Comparison of ENCODE assay signal across 20 cellular contexts in the genomic region with DNA sequence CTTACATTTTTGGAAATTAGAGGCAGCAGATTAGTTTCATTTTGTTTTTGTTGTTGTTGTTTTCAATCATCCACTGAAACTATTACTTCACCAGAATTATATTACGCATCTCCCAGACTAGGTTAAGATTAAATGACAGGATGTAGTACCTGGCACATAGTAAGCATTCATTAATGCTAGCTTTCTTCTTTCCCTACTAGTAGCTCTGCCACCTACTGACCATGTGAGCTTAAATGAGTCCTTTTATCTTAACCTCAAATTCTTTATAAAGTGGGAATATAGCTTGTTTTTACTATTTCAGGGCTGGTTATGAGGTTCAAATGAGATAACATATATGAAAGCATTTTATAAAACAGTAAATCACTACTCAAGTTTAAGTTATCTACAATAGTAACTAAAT. TPM values are rescaled to one million over a fixed set of nuclear protein-coding genes. Genes with fewer than 3 reads are reported as not detected.
DNase-seq lines count a peak whose midpoint lies in the region; ATAC-seq and TF ChIP-seq lines count a peak whose summit lies in the region.
"Had no signal": no experiment of that assay in that cellular context is flagged by ENCODE, and none has a peak within 500 bp of the region (broad histone marks: within the 10 kb centered on the region; RNA-seq: fewer than 3 reads in every experiment).

No MANE protein-coding gene starts in this region.

- H3K27ac ChIP-seq in GM23338 (ENCODE audit: low read depth), result no peak overlapping the region
- H3K27ac ChIP-seq in Panc1 (ENCODE audit: low read length), result no peak overlapping the region
- H3K27ac ChIP-seq: epithelial cell of prostate, SJSA1, thyroid gland had no signal

- H3K36me3 Mint-ChIP-seq in GM23338 (ENCODE audit: low read depth), result no peaks in the 10 kb centered on the region

- peak in 1 of 2 experiments; percentile 16; a peak in 2 of 4 replicates for TF ChIP-seq CTCF in GM23338 (conservative IDR thresholded peaks at IDR 0.05; ENCODE audit: low read depth in 2 of 2)
- peak; percentile 16; the same call in 1 of the 2 replicates for TF ChIP-seq CTCF in Panc1 (IDR thresholded peaks at IDR 0.05)
- peak; percentile 20 for TF ChIP-seq CTCF in fibroblast of mammary gland (conservative IDR thresholded peaks at IDR 0.05; ENCODE audit: control insufficient read depth, insufficient read depth, low read depth, low read length)
- TF ChIP-seq CTCF in GM20000 (IDR thresholded peaks at IDR 0.05; ENCODE audit: extremely low read depth, missing control alignments), result no peak

- peak; percentile 8 for DNase-seq in GM23338 (ENCODE audit: low spot score)
- DNase-seq in Panc1 (ENCODE audit: low read depth, low spot score), result no peak
- no peak for DNase-seq in fibroblast of mammary gland (ENCODE audit: low read depth)
- no peak for DNase-seq in activated naive CD4-positive, alpha-beta T cell (lab: John Stamatoyannopoulos, UW)
- DNase-seq in GM20000 (ENCODE audit: low spot score), result no peak
- DNase-seq in superior temporal gyrus (ENCODE audit: extremely low spot score), result no peak
- DNase-seq in NCI-H146 treated with DMSO at 0.1 percent for 48 hours (lab: John Stamatoyannopoulos, UW; ENCODE audit: unreplicated experiment), result no peak
- DNase-seq: activated CD4-positive, alpha-beta T cell treated with anti-CD3 and anti-CD28 coated beads, Interleukin-2, amount 10 ng/mL, durations not matched to agents 24 days and 14 days; anterior cingulate cortex; H9; head of caudate nucleus; mammary epithelial cell; naive thymus-derived CD8-positive, alpha-beta T cell; NCI-H1105; NCI-H2171 treated with DMSO at 0.1 percent for 48 hours; NK-92 treated with Interleukin-12 subunit alpha and Interleukin-12 subunit beta, amount 100 ng/mL, for 24 hours; thyroid gland had no signal

- no peak for ATAC-seq in GM23338
- ATAC-seq in Panc1, result no peak
- ATAC-seq: naive thymus-derived CD8-positive, alpha-beta T cell; stimulated activated effector memory CD8-positive, alpha-beta T cell treated with anti-CD3 and anti-CD28 coated beads, Interleukin-12 subunit alpha, Interleukin-12 subunit beta, amount 100 ng/mL, for 72 hours had no signal

- H3K27me3 ChIP-seq in GM23338 (ENCODE audit: insufficient read depth), result no peaks in the 10 kb centered on the region
- H3K27me3 ChIP-seq in Panc1 (ENCODE audit: control insufficient read depth, insufficient read depth, low read length), result no peaks in the 10 kb centered on the region
- H3K27me3 ChIP-seq: SJSA1, thyroid gland had no signal

- no peak overlapping the region for H2AFZ ChIP-seq in GM23338

- CTCF ChIA-PET in Panc1 (lab: Charles Lee), result no interaction called here

- intact Hi-C loops in Panc1 (cut with micrococcal nuclease; ENCODE audit: unreplicated experiment), result no loop called here

- H3K36me3 ChIP-seq in GM23338 (ENCODE audit: insufficient read depth), result no peaks in the 10 kb centered on the region
- H3K36me3 ChIP-seq in Panc1 (ENCODE audit: control insufficient read depth, insufficient read depth, low read length), result peaks cover 6% of the 10 kb centered on the region; the same call in 1 of the 2 replicates
- H3K36me3 ChIP-seq: SJSA1 had no signal

- no peaks in the 10 kb centered on the region for H3K4me1 Mint-ChIP-seq in GM23338
- H3K4me1 Mint-ChIP-seq: activated CD4-positive, alpha-beta T cell treated with anti-CD3 and anti-CD28 coated beads, Interleukin-2, amount 10 ng/mL, durations not matched to agents 24 days and 14 days; H9; stimulated activated effector memory CD8-positive, alpha-beta T cell treated with anti-CD3 and anti-CD28 coated beads, Interleukin-12 subunit alpha, Interleukin-12 subunit beta, amount 100 ng/mL, for 72 hours had no signal

- H3F3A ChIP-seq in GM23338 (replicated peaks; ENCODE audit: low read depth), result no peaks in the 10 kb centered on the region

- POLR2A ChIA-PET in Panc1 (lab: Charles Lee), result interaction anchor here (0.6 kb wide), 1 partner anchor 23 kb away, joined by 3 read pairs; no protein-coding TSS in a partner anchor

- no peak overlapping the region for H3K4me2 ChIP-seq in GM23338

- H3K9me3 Mint-ChIP-seq in GM23338, result no peaks in the 10 kb centered on the region
- H3K9me3 Mint-ChIP-seq: activated CD4-positive, alpha-beta T cell treated with anti-CD3 and anti-CD28 coated beads, Interleukin-2, amount 10 ng/mL, durations not matched to agents 24 days and 14 days; H9; naive thymus-derived CD8-positive, alpha-beta T cell; stimulated activated effector memory CD8-positive, alpha-beta T cell treated with anti-CD3 and anti-CD28 coated beads, Interleukin-12 subunit alpha, Interleukin-12 subunit beta, amount 100 ng/mL, for 72 hours had no signal

- H3K27me3 Mint-ChIP-seq in GM23338 (ENCODE audit: insufficient read depth, low read depth, poor library complexity), result no peaks in the 10 kb centered on the region
- H3K27me3 Mint-ChIP-seq: activated CD4-positive, alpha-beta T cell treated with anti-CD3 and anti-CD28 coated beads, Interleukin-2, amount 10 ng/mL, durations not matched to agents 24 days and 14 days; naive thymus-derived CD8-positive, alpha-beta T cell had no signal

- H3K4me3 Mint-ChIP-seq in GM23338, result no peak overlapping the region
- H3K4me3 Mint-ChIP-seq: activated CD4-positive, alpha-beta T cell treated with anti-CD3 and anti-CD28 coated beads, Interleukin-2, amount 10 ng/mL, durations not matched to agents 24 days and 14 days; H9; naive thymus-derived CD8-positive, alpha-beta T cell; stimulated activated effector memory CD8-positive, alpha-beta T cell treated with anti-CD3 and anti-CD28 coated beads, Interleukin-12 subunit alpha, Interleukin-12 subunit beta, amount 100 ng/mL, for 72 hours had no signal

- H3K4me1 ChIP-seq in GM23338 (ENCODE audit: insufficient read depth), result no peaks in the 10 kb centered on the region
- H3K4me1 ChIP-seq in Panc1 (ENCODE audit: control insufficient read depth, insufficient read depth, low read length), result no peaks in the 10 kb centered on the region
- H3K4me1 ChIP-seq: SJSA1, thyroid gland had no signal

- H3K79me2 ChIP-seq in GM23338 (replicated peaks; ENCODE audit: insufficient read depth), result no peaks in the 10 kb centered on the region

- H3K4me3 ChIP-seq in GM23338 (no peak overlapping the region), Panc1 (ENCODE audit: low read depth in 2 of 2, low read length in 2 of 2) (no peak overlapping the region), fibroblast of mammary gland (ENCODE audit: control insufficient read depth, low read depth, low read length) (no peak overlapping the region)
- H3K4me3 ChIP-seq: SJSA1, thyroid gland had no signal

- no peaks in the 10 kb centered on the region for H3K9me3 ChIP-seq in Panc1 (ENCODE audit: control insufficient read depth, insufficient read depth, low read depth, low read length)
- H3K9me3 ChIP-seq: SJSA1, thyroid gland had no signal

- H4K20me1 ChIP-seq in GM23338 (replicated peaks; ENCODE audit: insufficient read depth), result no peaks in the 10 kb centered on the region

- in situ Hi-C loops in Panc1 (cut with HindIII; ENCODE audit: low pct_unique_long_range_greater_than_20kb, low sequenced_read_pairs), result no loop called here

- no TSS peak for BruUV-seq in Panc1 (replicated peaks; lab: Mats Ljungman, UMichigan)

- no peaks in the 10 kb centered on the region for H3K9me2 ChIP-seq in GM23338 (ENCODE audit: insufficient read depth)

- H3K27ac Mint-ChIP-seq in GM23338, result no peak overlapping the region
- H3K27ac Mint-ChIP-seq: activated CD4-positive, alpha-beta T cell treated with anti-CD3 and anti-CD28 coated beads, Interleukin-2, amount 10 ng/mL, durations not matched to agents 24 days and 14 days; H9; naive thymus-derived CD8-positive, alpha-beta T cell; stimulated activated effector memory CD8-positive, alpha-beta T cell treated with anti-CD3 and anti-CD28 coated beads, Interleukin-12 subunit alpha, Interleukin-12 subunit beta, amount 100 ng/mL, for 72 hours had no signal

TF ChIP-seq in GM23338, 12 proteins besides CTCF, POLR2A, EP300 and RAD21 (continues in another document):
- TF ChIP-seq, protein P1, sequence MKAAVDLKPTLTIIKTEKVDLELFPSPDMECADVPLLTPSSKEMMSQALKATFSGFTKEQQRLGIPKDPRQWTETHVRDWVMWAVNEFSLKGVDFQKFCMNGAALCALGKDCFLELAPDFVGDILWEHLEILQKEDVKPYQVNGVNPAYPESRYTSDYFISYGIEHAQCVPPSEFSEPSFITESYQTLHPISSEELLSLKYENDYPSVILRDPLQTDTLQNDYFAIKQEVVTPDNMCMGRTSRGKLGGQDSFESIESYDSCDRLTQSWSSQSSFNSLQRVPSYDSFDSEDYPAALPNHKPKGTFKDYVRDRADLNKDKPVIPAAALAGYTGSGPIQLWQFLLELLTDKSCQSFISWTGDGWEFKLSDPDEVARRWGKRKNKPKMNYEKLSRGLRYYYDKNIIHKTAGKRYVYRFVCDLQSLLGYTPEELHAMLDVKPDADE (IDR thresholded peaks at IDR 0.05), result no peak

RNA-seq across cellular contexts. Expression of a gene that starts 10.2 kb away (rescaled TPM):
- 64.9 and 65.4 TPM in 2 replicates for total RNA-seq in GM23338 (2014; rRNA removed; shearing (Covaris generic))
- polyA plus RNA-seq in GM23338 (2016; fragmentation: Nextera tagmentation; extraction: Ambion mirVana), result 35.6 and 36.8 TPM in 2 replicates
- 26.9 TPM for total RNA-seq in Panc1 (2021; ENCODE audit: unreplicated experiment)
- 4.0 TPM for polyA plus RNA-seq in Panc1 (2012; ENCODE audit: insufficient read length)
- polyA plus RNA-seq: naive thymus-derived CD8-positive, alpha-beta T cell had no signal

RNA-seq across cellular contexts. Expression of a gene that starts 44.4 kb away (rescaled TPM):
- total RNA-seq in GM23338 (2014; rRNA removed; shearing (Covaris generic)), result 6.9 and 8.2 TPM in 2 replicates
- 1.9 and 2.2 TPM in 2 replicates for polyA plus RNA-seq in GM23338 (2016; fragmentation: Nextera tagmentation; extraction: Ambion mirVana)
- 13.5 TPM for total RNA-seq in Panc1 (2021; ENCODE audit: unreplicated experiment)
- 1.7 TPM for polyA plus RNA-seq in Panc1 (2012; ENCODE audit: insufficient read length)
